Comparison of ENCODE assay signal across 9 cellular contexts in genomic region chr3:53160335-53160659, GRCh38. TPM values are rescaled to one million over a fixed set of nuclear protein-coding genes. Genes with fewer than 3 reads are reported as not detected.
A peak's percentile ranks its signal among the peaks of the same experiment; 100 is the strongest.
DNase-seq lines count a peak whose midpoint lies in the region; ATAC-seq and TF ChIP-seq lines count a peak whose summit lies in the region.
"Had no signal": no experiment of that assay in that cellular context is flagged by ENCODE, and none has a peak within 500 bp of the region (broad histone marks: within the 10 kb centered on the region; RNA-seq: fewer than 3 reads in every experiment).

No MANE protein-coding gene starts in this region.

- WGBS in mesendoderm (ENCODE audit: extremely low coverage, insufficient coverage, low lambda C conversion rate): no CpG with 5 or more reads among the region's 3 CpGs

- H2BK5ac ChIP-seq in mesendoderm (ENCODE audit: low read length): no peak overlapping the region

- H3K23ac ChIP-seq in mesendoderm (ENCODE audit: low read length): no peak overlapping the region

- H3K4me1 Mint-ChIP-seq in activated naive CD4-positive, alpha-beta T cell treated with anti-CD3 and anti-CD28 coated beads, Interleukin-2, amount 50 U/mL, for 24 hours: peaks cover 23% of the 10 kb centered on the region
- peaks cover 39% of the 10 kb centered on the region for H3K4me1 Mint-ChIP-seq in brain
- H3K4me1 Mint-ChIP-seq in type B pancreatic cell (ENCODE audit: unreplicated experiment): peaks cover 38% of the 10 kb centered on the region

- H3K4me3 ChIP-seq in mesendoderm (ENCODE audit: low read length): no peak overlapping the region

- H2BK120ac ChIP-seq in mesendoderm (ENCODE audit: low read depth, low read length): no peak overlapping the region

- ATAC-seq in GM19397 (IDR thresholded peaks at IDR 0.05; ENCODE audit: unreplicated experiment): no peak
- no peak for ATAC-seq in HG03280 (IDR thresholded peaks at IDR 0.05; ENCODE audit: unreplicated experiment)

- no peaks in the 10 kb centered on the region for H3K27me3 ChIP-seq in mesendoderm (ENCODE audit: insufficient read depth, low read length, poor library complexity)

- peaks cover 16% of the 10 kb centered on the region for H3K79me1 ChIP-seq in mesendoderm (ENCODE audit: low read length)

- no peak overlapping the region for H3K4ac ChIP-seq in mesendoderm (ENCODE audit: low read depth, low read length)

- H3K4me3 Mint-ChIP-seq in activated naive CD4-positive, alpha-beta T cell treated with anti-CD3 and anti-CD28 coated beads, Interleukin-2, amount 50 U/mL, for 24 hours: peak overlapping the region; percentile 84
- peak overlapping the region; percentile 81 to 93 (median 84) for H3K4me3 Mint-ChIP-seq in brain
- H3K4me3 Mint-ChIP-seq in type B pancreatic cell: peak overlapping the region; percentile 89

- peaks cover 13% of the 10 kb centered on the region for H3K4me1 ChIP-seq in mesendoderm (ENCODE audit: control insufficient read depth, low read depth, low read length)

- H2AK5ac ChIP-seq in mesendoderm (ENCODE audit: low read length): no peak overlapping the region

- no peak overlapping the region for H2BK15ac ChIP-seq in mesendoderm (replicated peaks; ENCODE audit: low read depth)

- no peak overlapping the region for H3K27ac ChIP-seq in mesendoderm (ENCODE audit: low read depth, low read length)

- TF ChIP-seq CTCF in brain (conservative IDR thresholded peaks at IDR 0.05) (peak in 1 of 2 experiments; percentile 45), type B pancreatic cell (conservative IDR thresholded peaks at IDR 0.05) (no peak)

- H3K4me2 ChIP-seq in mesendoderm (ENCODE audit: low read length): peak overlapping the region; percentile 76

- no peaks in the 10 kb centered on the region for H3K36me3 Mint-ChIP-seq in activated naive CD4-positive, alpha-beta T cell treated with anti-CD3 and anti-CD28 coated beads, Interleukin-2, amount 50 U/mL, for 24 hours
- H3K36me3 Mint-ChIP-seq in brain (no peaks in the 10 kb centered on the region), type B pancreatic cell (no peaks in the 10 kb centered on the region)

- peaks cover 3% of the 10 kb centered on the region for H3K79me2 ChIP-seq in mesendoderm (ENCODE audit: control insufficient read depth, insufficient read depth, low read length)

- H3K27me3 Mint-ChIP-seq in activated naive CD4-positive, alpha-beta T cell treated with anti-CD3 and anti-CD28 coated beads, Interleukin-2, amount 50 U/mL, for 24 hours: peaks cover 11% of the 10 kb centered on the region
- H3K27me3 Mint-ChIP-seq in brain: peaks cover 76% of the 10 kb centered on the region
- peaks cover 24% of the 10 kb centered on the region for H3K27me3 Mint-ChIP-seq in type B pancreatic cell

- peak overlapping the region; percentile 89 for H3K56ac ChIP-seq in mesendoderm (ENCODE audit: low read length)

- H4K8ac ChIP-seq in mesendoderm (ENCODE audit: low read depth, low read length): no peak overlapping the region

- H3K9me3 Mint-ChIP-seq in activated naive CD4-positive, alpha-beta T cell treated with anti-CD3 and anti-CD28 coated beads, Interleukin-2, amount 50 U/mL, for 24 hours: no peaks in the 10 kb centered on the region
- H3K9me3 Mint-ChIP-seq in brain: no peaks in the 10 kb centered on the region
- no peaks in the 10 kb centered on the region for H3K9me3 Mint-ChIP-seq in type B pancreatic cell

- no peak for DNase-seq in activated naive CD4-positive, alpha-beta T cell (lab: John Stamatoyannopoulos, UW)
- no peak for DNase-seq in mesendoderm
- no peak for DNase-seq in type B pancreatic cell (ENCODE audit: extremely low spot score, unreplicated experiment)
- DNase-seq in stimulated activated CD8-positive, alpha-beta memory T cell treated with anti-CD3 and anti-CD28 coated beads, Interleukin-4, amount 100 ng/mL, for 48 hours: no peak
- DNase-seq: DND-41 had no signal

- H3K27ac Mint-ChIP-seq in activated naive CD4-positive, alpha-beta T cell treated with anti-CD3 and anti-CD28 coated beads, Interleukin-2, amount 50 U/mL, for 24 hours: peak overlapping the region; percentile 8
- peak overlapping the region in 4 of 5 experiments; percentile 23 to 78 (median 58) for H3K27ac Mint-ChIP-seq in brain
- H3K27ac Mint-ChIP-seq in type B pancreatic cell: peak overlapping the region; percentile 81

- H3K36me3 ChIP-seq in mesendoderm (ENCODE audit: control insufficient read depth, insufficient read depth, low read length): no peaks in the 10 kb centered on the region

- no peak overlapping the region for H3K18ac ChIP-seq in mesendoderm (ENCODE audit: low read length)

- no peak overlapping the region for H4K5ac ChIP-seq in mesendoderm (ENCODE audit: low read length)

- peak overlapping the region; percentile 68 for H3K9ac ChIP-seq in mesendoderm (ENCODE audit: low read length)

RNA-seq across cellular contexts. Expression of gene PRKCD, which starts 0.7 kb away (rescaled TPM):
- polyA plus RNA-seq in brain (ENCODE audit: insufficient read depth, low read depth, low replicate concordance): 8.6 TPM
- 15.2 TPM for polyA plus RNA-seq in mesendoderm (2013, experiment 1 of 2)
- 16.6 TPM for polyA plus RNA-seq in mesendoderm (2013, experiment 2 of 2)
- 24.0 and 37.4 TPM in 2 replicates for total RNA-seq in type B pancreatic cell (ENCODE audit: low replicate concordance)

RNA-seq across cellular contexts. Expression of gene RFT1, which starts 30.1 kb away (rescaled TPM):
- polyA plus RNA-seq in brain (ENCODE audit: insufficient read depth, low read depth, low replicate concordance): 9.1 TPM
- polyA plus RNA-seq in mesendoderm (2013, experiment 1 of 2): 12.3 TPM
- polyA plus RNA-seq in mesendoderm (2013, experiment 2 of 2): 12.4 TPM
- 23.4 and 31.0 TPM in 2 replicates for total RNA-seq in type B pancreatic cell (ENCODE audit: low replicate concordance)

Comparison
In these comparisons a context has a peak if more than half of its experiments do, and no peak if none do; other contexts are left out.
1. H3K27ac Mint-ChIP-seq: peak in every context shown above with its lines; median percentile 81 in type B pancreatic cell; 58 in brain; 8 in activated naive CD4-positive, alpha-beta T cell treated with anti-CD3 and anti-CD28 coated beads, Interleukin-2, amount 50 U/mL, for 24 hours.